ENCODE assay signal across 9 cellular contexts in genomic region chr22:50528682-50529415, GRCh38. TPM values are rescaled to one million over a fixed set of nuclear protein-coding genes. Genes with fewer than 3 reads are reported as not detected.
DNase-seq lines count a peak whose midpoint lies in the region; ATAC-seq and TF ChIP-seq lines count a peak whose summit lies in the region.
"Had no signal": no experiment of that assay in that cellular context is flagged by ENCODE, and none has a peak within 500 bp of the region (broad histone marks: within the 10 kb centered on the region; RNA-seq: fewer than 3 reads in every experiment).

No MANE protein-coding gene starts in this region.

- POLR2A ChIA-PET in Panc1 (lab: Charles Lee) = interaction anchor here (0.5 kb wide), 1 partner anchor 98 kb away, joined by 4 read pairs; no protein-coding TSS in a partner anchor

- CTCF ChIA-PET in Panc1 (lab: Charles Lee) = interaction anchor here (0.6 kb wide), 1 partner anchor 92 kb away, joined by 4 read pairs; no protein-coding TSS in a partner anchor

- intact Hi-C loops in Panc1 (cut with micrococcal nuclease; ENCODE audit: unreplicated experiment) = no loop called here

- H3K36me3 ChIP-seq in Panc1 (ENCODE audit: control insufficient read depth, insufficient read depth, low read length) (no peaks in the 10 kb centered on the region; the same call in 1 of the 2 replicates), skeletal muscle satellite cell (ENCODE audit: insufficient read depth, low read length) (peaks cover 7% of the 10 kb centered on the region)

- H3K9me3 ChIP-seq in Panc1 (ENCODE audit: control insufficient read depth, insufficient read depth, low read depth, low read length) (no peaks in the 10 kb centered on the region), skeletal muscle satellite cell (replicated peaks; ENCODE audit: low read length) (no peaks in the 10 kb centered on the region)

- DNase-seq in GM12865 (ENCODE audit: low read depth) (peak; percentile 44), Panc1 (ENCODE audit: low read depth, low spot score) (no peak), fibroblast of mammary gland (ENCODE audit: low read depth) (no peak), ureter (ENCODE audit: low spot score) (no peak), Ammon's horn (ENCODE audit: low spot score) (no peak)
- DNase-seq: NCI-H1105 treated with DMSO at 0.1 percent for 48 hours had no signal

- no peak for TF ChIP-seq CTCF in GM12865 (IDR thresholded peaks at IDR 0.05; ENCODE audit: insufficient read depth, low read depth, low read length, missing control alignments)
- no peak for TF ChIP-seq CTCF in Panc1 (IDR thresholded peaks at IDR 0.05)
- TF ChIP-seq CTCF in fibroblast of mammary gland (conservative IDR thresholded peaks at IDR 0.05; ENCODE audit: control insufficient read depth, insufficient read depth, low read depth, low read length) = no peak

- H3K9ac ChIP-seq in skeletal muscle satellite cell (ENCODE audit: low read depth, low read length) = no peak overlapping the region

- H3K27me3 ChIP-seq in Panc1 (ENCODE audit: control insufficient read depth, insufficient read depth, low read length) = no peaks in the 10 kb centered on the region
- H3K27me3 ChIP-seq in skeletal muscle satellite cell (ENCODE audit: control insufficient read depth, insufficient read depth, low read length) = peaks cover 29% of the 10 kb centered on the region

- ATAC-seq in Panc1 = no peak
- ATAC-seq in GM18858 (IDR thresholded peaks at IDR 0.05; ENCODE audit: unreplicated experiment) = no peak
- no peak for ATAC-seq in GM19455 (IDR thresholded peaks at IDR 0.05; ENCODE audit: unreplicated experiment)

- peak overlapping the region; percentile 78 for H3K27ac ChIP-seq in Panc1 (ENCODE audit: low read length)

- BruUV-seq in Panc1 (replicated peaks; lab: Mats Ljungman, UMichigan) = no TSS peak

- H3K4me2 ChIP-seq in skeletal muscle satellite cell (ENCODE audit: low read length) = peak overlapping the region; percentile 73

- H3K4me1 ChIP-seq in Panc1 (ENCODE audit: control insufficient read depth, insufficient read depth, low read length) = peaks cover 7% of the 10 kb centered on the region
- H3K4me1 ChIP-seq in skeletal muscle satellite cell (ENCODE audit: control insufficient read depth, insufficient read depth, low read length) = peaks cover 56% of the 10 kb centered on the region

- H3K4me3 ChIP-seq in GM12865 (ENCODE audit: low read depth, low read length) = peak overlapping the region; percentile 100
- peak overlapping the region; percentile 56 to 79 for H3K4me3 ChIP-seq in Panc1 (ENCODE audit: low read depth in 2 of 2, low read length in 2 of 2)
- H3K4me3 ChIP-seq in fibroblast of mammary gland (ENCODE audit: control insufficient read depth, low read depth, low read length) = peak overlapping the region; percentile 52
- H3K4me3 ChIP-seq in skeletal muscle satellite cell (ENCODE audit: low read length) = no peak overlapping the region

- in situ Hi-C loops in Panc1 (cut with HindIII; ENCODE audit: low pct_unique_long_range_greater_than_20kb, low sequenced_read_pairs) = no loop called here

RNA-seq across cellular contexts. Expression of gene TYMP, which starts 1.0 kb away (rescaled TPM):
- total RNA-seq in Panc1 (2021; ENCODE audit: unreplicated experiment) (56.0 TPM), ureter (37.9 TPM)
- polyA plus RNA-seq in Panc1 (2012; ENCODE audit: insufficient read length) = 99.6 TPM
- 27.9 and 46.7 TPM in 2 replicates for total RNA-seq in skeletal muscle satellite cell (2012; rRNA removed)

RNA-seq across cellular contexts. Expression of gene SCO2, which starts 3.5 kb away (rescaled TPM):
- 14.2 TPM for total RNA-seq in Panc1 (2021; ENCODE audit: unreplicated experiment)
- 14.0 TPM for polyA plus RNA-seq in Panc1 (2012; ENCODE audit: insufficient read length)
- 6.6 and 7.4 TPM in 2 replicates for total RNA-seq in skeletal muscle satellite cell (2012; rRNA removed)
- not detected for total RNA-seq in ureter

RNA-seq across cellular contexts. Expression of gene KLHDC7B, which starts 16.9 kb away (rescaled TPM):
- total RNA-seq in Panc1 (2021; ENCODE audit: unreplicated experiment) (1.8 TPM), ureter (1.2 TPM)
- 0.65 TPM for polyA plus RNA-seq in Panc1 (2012; ENCODE audit: insufficient read length)
- under 0.01 TPM in 2 replicates for total RNA-seq in skeletal muscle satellite cell (2012; rRNA removed)

RNA-seq across cellular contexts. Expression of gene NCAPH2, which starts 20.8 kb away (rescaled TPM):
- total RNA-seq in Panc1 (2021; ENCODE audit: unreplicated experiment) (55.6 TPM), ureter (37.7 TPM)
- polyA plus RNA-seq in Panc1 (2012; ENCODE audit: insufficient read length) = 44.9 TPM
- 34.0 and 40.6 TPM in 2 replicates for total RNA-seq in skeletal muscle satellite cell (2012; rRNA removed)

RNA-seq across cellular contexts. Expression of gene LMF2, which starts 21.3 kb away (rescaled TPM):
- total RNA-seq in Panc1 (2021; ENCODE audit: unreplicated experiment) (54.2 TPM), ureter (63.6 TPM)
- 46.0 TPM for polyA plus RNA-seq in Panc1 (2012; ENCODE audit: insufficient read length)
- 39.8 and 53.3 TPM in 2 replicates for total RNA-seq in skeletal muscle satellite cell (2012; rRNA removed)

Comparison
In these comparisons a context has a peak if more than half of its experiments do, and no peak if none do; other contexts are left out.
1. RNA of gene SCO2, which starts 3.5 kb away (total RNA-seq): 14.2 TPM in Panc1 (single experiment); not detected in ureter (single experiment); every median in the first group is over 10 times any median in the second.